8 cellular contexts compared by ENCODE assay signal in genomic region chr6:31403990-31404364, GRCh38. TPM values are rescaled to one million over a fixed set of nuclear protein-coding genes. Genes with fewer than 3 reads are reported as not detected.
DNase-seq lines count a peak whose midpoint lies in the region; ATAC-seq, FAIRE-seq and TF ChIP-seq lines count a peak whose summit lies in the region.
"Not testable (repeated sequence)": the region's sequence is repeated elsewhere in the genome, so short reads cannot be mapped to it uniquely, and the experiment has no call there.

No MANE protein-coding gene starts in this region.

- H3K9me3 ChIP-seq in adipocyte (ENCODE audit: control insufficient read depth, low read length); keratinocyte (ENCODE audit: control insufficient read depth, low read depth, low read length): not testable (repeated sequence)

- dilution Hi-C loops in keratinocyte (cut with MboI; ENCODE audit: extremely low pct_ligation_motif_present, low sequenced_read_pairs), result not testable (repeated sequence)

- peaks cover 80% of the 10 kb centered on the region for H3K79me2 ChIP-seq in keratinocyte (ENCODE audit: control insufficient read depth, insufficient read depth, low read length)

- H3K4me1 Mint-ChIP-seq in HFFc6 (ENCODE audit: low read depth) (peaks cover 70% of the 10 kb centered on the region), T-cell (peaks cover 70 to 90% (median 77%) of the 10 kb centered on the region in 3 donors), neural crest cell (peaks cover 63% of the 10 kb centered on the region)
- H3K4me1 Mint-ChIP-seq in stimulated activated naive B cell treated with anti-CD40 and anti-IgM and Interleukin-4, amounts not matched to agents 10 μg/mL and 1 μg/mL and 100 μg/mL, for 72 hours, result peaks cover 45 to 83% of the 10 kb centered on the region in 2 donors

- H3K4me3 ChIP-seq in AG09309 (ENCODE audit: control insufficient read depth, low read depth, low read length) (peak overlapping the region; percentile 77), adipocyte (ENCODE audit: low read length) (peak overlapping the region; percentile 96), epithelial cell of esophagus (ENCODE audit: low read length) (peak overlapping the region; percentile 76), keratinocyte (ENCODE audit: control insufficient read depth in 2 of 3, extremely low read depth in 1 of 3, insufficient read depth in 2 of 3, low read depth in 1 of 3, low read length in 3 of 3) (peak overlapping the region; percentile 76 to 85 (median 79))

- H3K36me3 ChIP-seq in adipocyte (ENCODE audit: control insufficient read depth, insufficient read depth, low read length, severe bottlenecking); keratinocyte (ENCODE audit: control insufficient read depth in 2 of 2, extremely low read depth in 1 of 2, insufficient read depth in 2 of 2, low read length in 2 of 2): not testable (repeated sequence)

- H3K9me1 ChIP-seq in keratinocyte (ENCODE audit: control insufficient read depth, extremely low read depth, insufficient read depth, low read length), result not testable (repeated sequence)

- not testable (repeated sequence) for H3K36me3 Mint-ChIP-seq in HFFc6 (ENCODE audit: low read depth); T-cell; neural crest cell (ENCODE audit: low read depth); stimulated activated naive B cell treated with anti-CD40 and anti-IgM and Interleukin-4, amounts not matched to agents 10 μg/mL and 1 μg/mL and 100 μg/mL, for 72 hours

- CTCF ChIA-PET in T-cell (lab: Charles Lee), result interaction anchor here in 1 of 2 donors (0.6 kb wide), 1 partner anchor 725 kb away, joined by 4 read pairs; no protein-coding TSS in a partner anchor

- POLR2A ChIA-PET in T-cell (lab: Charles Lee), result not testable (repeated sequence)

- H3K9me3 Mint-ChIP-seq in HFFc6; T-cell; neural crest cell; stimulated activated naive B cell treated with anti-CD40 and anti-IgM and Interleukin-4, amounts not matched to agents 10 μg/mL and 1 μg/mL and 100 μg/mL, for 72 hours: not testable (repeated sequence)

- H3K27me3 ChIP-seq in adipocyte (replicated peaks; ENCODE audit: control insufficient read depth, insufficient read depth, low read length); keratinocyte (ENCODE audit: control insufficient read depth, extremely low read depth, insufficient read depth, low read length): not testable (repeated sequence)

- H3K4me3 Mint-ChIP-seq in HFFc6 (peak overlapping the region; percentile 89), T-cell (peak overlapping the region; percentile 86 to 97 (median 96)), neural crest cell (peak overlapping the region; percentile 85)
- H3K4me3 Mint-ChIP-seq in stimulated activated naive B cell treated with anti-CD40 and anti-IgM and Interleukin-4, amounts not matched to agents 10 μg/mL and 1 μg/mL and 100 μg/mL, for 72 hours, result peak overlapping the region; percentile 80 to 85

- H3K27ac ChIP-seq in keratinocyte (ENCODE audit: control insufficient read depth, insufficient read depth, low read length), result peak overlapping the region; percentile 36

- TF ChIP-seq CTCF in AG09309 (IDR thresholded peaks at IDR 0.05; ENCODE audit: control insufficient read depth, insufficient read depth, low read depth, low read length, missing control alignments); HFFc6 (IDR thresholded peaks at IDR 0.05); epithelial cell of esophagus (IDR thresholded peaks at IDR 0.05; ENCODE audit: insufficient read depth, low read depth, low read length, missing control alignments); keratinocyte (optimal IDR thresholded peaks at IDR 0.05 in 1 of 3, IDR thresholded peaks at IDR 0.05 in 1 of 3, conservative IDR thresholded peaks at IDR 0.05 in 1 of 3; ENCODE audit: extremely low read depth in 1 of 3, insufficient read depth in 2 of 3, low read length in 3 of 3); neural crest cell (conservative IDR thresholded peaks at IDR 0.05): not testable (repeated sequence)

- peaks cover 19% of the 10 kb centered on the region for H4K20me1 ChIP-seq in keratinocyte (ENCODE audit: control insufficient read depth, extremely low read depth, insufficient read depth, low read length)

- FAIRE-seq in keratinocyte (lab: Jason Lieb, UNC), result not testable (repeated sequence)

- peak overlapping the region; percentile 77 for H3K27ac Mint-ChIP-seq in HFFc6
- peak overlapping the region; percentile 81 to 83 for H3K27ac Mint-ChIP-seq in T-cell
- H3K27ac Mint-ChIP-seq in neural crest cell (ENCODE audit: unreplicated experiment), result peak overlapping the region; percentile 86
- peak overlapping the region; percentile 90 for H3K27ac Mint-ChIP-seq in stimulated activated naive B cell treated with anti-CD40 and anti-IgM and Interleukin-4, amounts not matched to agents 10 μg/mL and 1 μg/mL and 100 μg/mL, for 72 hours

- H3K4me2 ChIP-seq in keratinocyte (ENCODE audit: control insufficient read depth, extremely low read depth, insufficient read depth, low read depth, low read length), result peak overlapping the region; percentile 90

- ATAC-seq in T-cell (replicated peaks in 1 of 4); stimulated activated naive B cell treated with anti-CD40 and anti-IgM and Interleukin-4, amounts not matched to agents 10 μg/mL and 1 μg/mL and 100 μg/mL, for 72 hours (replicated peaks): not testable (repeated sequence)

- H3K4me1 ChIP-seq in adipocyte (ENCODE audit: control insufficient read depth, insufficient read depth, low read length) (peaks cover 37% of the 10 kb centered on the region), keratinocyte (ENCODE audit: control insufficient read depth, extremely low read depth, insufficient read depth, low read length) (peaks cover 49% of the 10 kb centered on the region)

- not testable (repeated sequence) for H2AFZ ChIP-seq in keratinocyte (ENCODE audit: control insufficient read depth, low read length)

- not testable (repeated sequence) for DNase-seq in AG09309 (ENCODE audit: low read depth); HFFc6; T-cell; adipocyte (ENCODE audit: low read depth); epithelial cell of esophagus (ENCODE audit: low read depth); keratinocyte (ENCODE audit: low read depth, low spot score); neural crest cell (ENCODE audit: low read depth, low spot score); stimulated activated naive B cell treated with anti-CD40 and anti-IgM and Interleukin-4, amounts not matched to agents 10 μg/mL and 1 μg/mL and 100 μg/mL, for 72 hours

- H3K9ac ChIP-seq in adipocyte (ENCODE audit: low read length) (peak overlapping the region; percentile 86), keratinocyte (ENCODE audit: control insufficient read depth, extremely low read depth, insufficient read depth, low read length) (peak overlapping the region; percentile 89)

- H3K27me3 Mint-ChIP-seq in HFFc6 (ENCODE audit: insufficient read depth); T-cell; stimulated activated naive B cell treated with anti-CD40 and anti-IgM and Interleukin-4, amounts not matched to agents 10 μg/mL and 1 μg/mL and 100 μg/mL, for 72 hours: not testable (repeated sequence)
- H3K27me3 Mint-ChIP-seq in neural crest cell (ENCODE audit: low read depth), result peaks cover 20% of the 10 kb centered on the region

RNA-seq across cellular contexts. Expression of gene MICA, which starts 0.6 kb away (rescaled TPM):
- 10 to 100 TPM; 14.7 to 24.0 (median 17.7) TPM for total RNA-seq in HFFc6 (2021; fragmentation: NEBNext Ultra II Directional; extraction: Animal tissue kit (Norgen Biotek cat#: 25700))
- total RNA-seq in T-cell (10 to 100 TPM in 4 of 5 donors, 1 to 10 TPM in 1; 5.5 to 24.0 (median 14.9) TPM), neural crest cell (21.1 and 21.7 TPM in 2 replicates)
- polyA plus RNA-seq in keratinocyte, result 59.9 to 81.8 TPM (median 67.7 TPM) in 3 replicates
- polyA plus RNA-seq in keratinocyte (2011; ENCODE audit: low read depth), result 17.9 TPM
- 57.5 and 58.6 TPM in 2 replicates for polyA plus RNA-seq in keratinocyte (2011; cell fraction: cytosol; rRNA removed)
- 121 and 129 TPM in 2 replicates for polyA plus RNA-seq in keratinocyte (2011; cell fraction: nucleus; rRNA removed)
- 45.3 and 55.8 TPM in 2 replicates for polyA plus RNA-seq in keratinocyte (2012; ENCODE audit: low replicate concordance)
- polyA minus RNA-seq in keratinocyte, result 53.9 to 70.1 TPM (median 55.4 TPM) in 3 replicates
- 43.4 TPM for polyA minus RNA-seq in keratinocyte (2011; cell fraction: cytosol; rRNA and poly(A)+ RNA removed)
- 49.2 and 72.2 TPM in 2 replicates for polyA minus RNA-seq in keratinocyte (2011; cell fraction: nucleus; rRNA and poly(A)+ RNA removed)

RNA-seq across cellular contexts. Expression of gene HLA-B, which starts 47.0 kb away (rescaled TPM):
- total RNA-seq in HFFc6 (2021; fragmentation: NEBNext Ultra II Directional; extraction: Animal tissue kit (Norgen Biotek cat#: 25700)), result 100 to 1,000 TPM in 4 of 6 experiments, 10 to 100 TPM in 2; 74.1 to 178 (median 162) TPM
- total RNA-seq in T-cell, result 1,000 to 10,000 TPM; 6,093 to 7,629 (median 6,896) TPM
- 265 to 656 TPM (median 312 TPM) in 3 replicates for polyA plus RNA-seq in keratinocyte
- 167 TPM for polyA plus RNA-seq in keratinocyte (2011; ENCODE audit: low read depth)
- 173 and 223 TPM in 2 replicates for polyA plus RNA-seq in keratinocyte (2011; cell fraction: cytosol; rRNA removed)
- polyA plus RNA-seq in keratinocyte (2011; cell fraction: nucleus; rRNA removed), result 499 and 562 TPM in 2 replicates
- polyA plus RNA-seq in keratinocyte (2012; ENCODE audit: low replicate concordance), result 167 and 309 TPM in 2 replicates
- polyA minus RNA-seq in keratinocyte, result 147 to 352 TPM (median 330 TPM) in 3 replicates
- polyA minus RNA-seq in keratinocyte (2011; cell fraction: cytosol; rRNA and poly(A)+ RNA removed), result 335 TPM
- polyA minus RNA-seq in keratinocyte (2011; cell fraction: nucleus; rRNA and poly(A)+ RNA removed), result 240 and 246 TPM in 2 replicates
- total RNA-seq in neural crest cell, result 29.5 and 35.5 TPM in 2 replicates

Comparison
In these comparisons a context has a peak if more than half of its experiments do, and no peak if none do; other contexts are left out.
1. RNA of gene HLA-B, which starts 47.0 kb away (total RNA-seq): 6,093 to 7,629 TPM in T-cell; 74.1 to 178 TPM in HFFc6 and 29.5 to 35.5 TPM in neural crest cell; every median in the first group is over 10 times any median in the second.
2. Peak in every context shown above with its lines, with median percentiles within 50 percentile points of each other: H3K4me3 ChIP-seq, H3K27ac Mint-ChIP-seq and H3K4me3 Mint-ChIP-seq.